ENCODE assay signal across 27 cellular contexts in genomic region chr4:17722361-17722710, GRCh38. TPM values are rescaled to one million over a fixed set of nuclear protein-coding genes. Genes with fewer than 3 reads are reported as not detected.
DNase-seq lines count a peak whose midpoint lies in the region; ATAC-seq, FAIRE-seq and TF ChIP-seq lines count a peak whose summit lies in the region.
"Had no signal": no experiment of that assay in that cellular context is flagged by ENCODE, and none has a peak within 500 bp of the region (broad histone marks: within the 10 kb centered on the region; RNA-seq: fewer than 3 reads in every experiment).

No MANE protein-coding gene starts in this region.

- H4K20me1 ChIP-seq in astrocyte (ENCODE audit: insufficient read depth, low read length): no peaks in the 10 kb centered on the region

- no peak overlapping the region for H3K4me3 ChIP-seq in astrocyte (ENCODE audit: insufficient read depth, low read depth, low read length)
- H3K4me3 ChIP-seq: body of pancreas, coronary artery, GM12878, hepatocyte, lung, testis had no signal

- DNase-seq in NCI-H1092 treated with DMSO at 0.1 percent for 48 hours (lab: John Stamatoyannopoulos, UW) (peak; percentile 40), NCI-H1092 (lab: John Stamatoyannopoulos, UW) (no peak), astrocyte (ENCODE audit: low read depth) (no peak), fibroblast of peridontal ligament (ENCODE audit: extremely low read depth) (peak; percentile 3), type B pancreatic cell (ENCODE audit: extremely low spot score, unreplicated experiment) (peak; percentile 3), DMS114 treated with DMSO at 0.1 percent for 48 hours (lab: John Stamatoyannopoulos, UW; ENCODE audit: unreplicated experiment) (no peak)
- DNase-seq: CD4-positive, alpha-beta memory T cell; GF-D8; immature natural killer cell; Kasumi-1; NCI-H2081; NCI-H510A; small intestine; testis; WERI-Rb-1 had no signal

- no peaks in the 10 kb centered on the region for H3K27me3 ChIP-seq in astrocyte (ENCODE audit: insufficient read depth, low read length)
- H3K27me3 ChIP-seq: body of pancreas, hepatocyte, testis had no signal

- H3K4me3 Mint-ChIP-seq in astrocyte (ENCODE audit: unreplicated experiment) (no peak overlapping the region), type B pancreatic cell (no peak overlapping the region)
- H3K4me3 Mint-ChIP-seq: CD4-positive, alpha-beta memory T cell; immature natural killer cell; stimulated activated memory B cell treated with anti-CD40 and anti-IgM and Interleukin-4, amounts not matched to agents 10 μg/mL and 1 μg/mL and 100 μg/mL, for 72 hours; T-helper 2 cell treated with Interferon-gamma antibody and Interleukin-4, amounts not matched to agents 5 μg/mL and 100 μg/mL, for 36 hours had no signal

- H3K36me3 ChIP-seq in astrocyte (ENCODE audit: insufficient read depth, low read length): no peaks in the 10 kb centered on the region
- H3K36me3 ChIP-seq: WERI-Rb-1 had no signal

- H3K36me3 Mint-ChIP-seq in astrocyte (ENCODE audit: low read depth, unreplicated experiment): no peaks in the 10 kb centered on the region
- no peaks in the 10 kb centered on the region for H3K36me3 Mint-ChIP-seq in type B pancreatic cell
- H3K36me3 Mint-ChIP-seq: immature natural killer cell; stimulated activated memory B cell treated with anti-CD40 and anti-IgM and Interleukin-4, amounts not matched to agents 10 μg/mL and 1 μg/mL and 100 μg/mL, for 72 hours had no signal

- H3K9me3 Mint-ChIP-seq in astrocyte (ENCODE audit: unreplicated experiment) (no peaks in the 10 kb centered on the region), type B pancreatic cell (no peaks in the 10 kb centered on the region)
- H3K9me3 Mint-ChIP-seq: activated T-helper 2 cell treated with anti-CD3 and anti-CD28 coated beads, Interferon-gamma antibody, Interleukin-2, Interleukin-4, amounts not matched to agents 10 μg/mL and 5 μg/mL and 100 μg/mL, durations not matched to agents 14 hours and 24 hours and 36 hours; stimulated activated memory B cell treated with anti-CD40 and anti-IgM and Interleukin-4, amounts not matched to agents 10 μg/mL and 1 μg/mL and 100 μg/mL, for 72 hours; T-helper 2 cell treated with Interferon-gamma antibody and Interleukin-4, amounts not matched to agents 5 μg/mL and 100 μg/mL, for 36 hours had no signal

- TF ChIP-seq CTCF in astrocyte (IDR thresholded peaks at IDR 0.05; ENCODE audit: insufficient read depth, low read depth, low read length): no peak
- TF ChIP-seq CTCF in type B pancreatic cell (conservative IDR thresholded peaks at IDR 0.05): no peak

- FAIRE-seq in astrocyte (lab: Jason Lieb, UNC): no peak
- FAIRE-seq: GM12878, small intestine had no signal

- no peaks in the 10 kb centered on the region for H3K79me2 ChIP-seq in astrocyte (ENCODE audit: insufficient read depth, low read length)
- H3K79me2 ChIP-seq: hepatocyte had no signal

- ATAC-seq in activated CD4-positive, CD25-positive, alpha-beta regulatory T cell treated with anti-CD3 and anti-CD28 coated beads, Interleukin-2, amount 50 U/mL, for 24 hours: no peak
- ATAC-seq in HG03442 (IDR thresholded peaks at IDR 0.05; ENCODE audit: unreplicated experiment): no peak
- ATAC-seq: GM12878 had no signal

- H3K9ac ChIP-seq in astrocyte (ENCODE audit: low read length): no peak overlapping the region

- H3K27ac ChIP-seq in astrocyte (ENCODE audit: low read depth, low read length): no peak overlapping the region
- H3K27ac ChIP-seq: 22Rv1, body of pancreas, coronary artery, hepatocyte, testis, WERI-Rb-1 had no signal

- peaks cover 9% of the 10 kb centered on the region for H3K4me1 ChIP-seq in astrocyte (ENCODE audit: insufficient read depth, low read length)
- H3K4me1 ChIP-seq: body of pancreas, testis had no signal

- H2AFZ ChIP-seq in astrocyte (ENCODE audit: low read depth, low read length): peak overlapping the region; percentile 1
- H2AFZ ChIP-seq: hepatocyte had no signal

- H3K9me3 ChIP-seq in astrocyte (ENCODE audit: insufficient read depth, low read depth, low read length): no peaks in the 10 kb centered on the region
- H3K9me3 ChIP-seq: body of pancreas, testis had no signal

- H3K27me3 Mint-ChIP-seq in astrocyte (ENCODE audit: low read depth, unreplicated experiment): no peaks in the 10 kb centered on the region
- H3K27me3 Mint-ChIP-seq in type B pancreatic cell: peaks cover 5% of the 10 kb centered on the region

- H3K4me1 Mint-ChIP-seq in astrocyte (ENCODE audit: low read depth, unreplicated experiment) (peaks cover 20% of the 10 kb centered on the region), type B pancreatic cell (ENCODE audit: unreplicated experiment) (peaks cover 6% of the 10 kb centered on the region)
- H3K4me1 Mint-ChIP-seq: CD4-positive, alpha-beta memory T cell; immature natural killer cell; stimulated activated memory B cell treated with anti-CD40 and anti-IgM and Interleukin-4, amounts not matched to agents 10 μg/mL and 1 μg/mL and 100 μg/mL, for 72 hours had no signal

- H3K27ac Mint-ChIP-seq in astrocyte (ENCODE audit: unreplicated experiment) (peak overlapping the region; percentile 79), type B pancreatic cell (no peak overlapping the region)
- H3K27ac Mint-ChIP-seq: activated T-helper 2 cell treated with anti-CD3 and anti-CD28 coated beads, Interferon-gamma antibody, Interleukin-2, Interleukin-4, amounts not matched to agents 10 μg/mL and 5 μg/mL and 100 μg/mL, durations not matched to agents 14 hours and 24 hours and 36 hours; CD4-positive, alpha-beta memory T cell; immature natural killer cell; stimulated activated memory B cell treated with anti-CD40 and anti-IgM and Interleukin-4, amounts not matched to agents 10 μg/mL and 1 μg/mL and 100 μg/mL, for 72 hours; T-helper 2 cell treated with Interferon-gamma antibody and Interleukin-4, amounts not matched to agents 5 μg/mL and 100 μg/mL, for 36 hours had no signal

- peak overlapping the region; percentile 1 for H3K4me2 ChIP-seq in astrocyte (ENCODE audit: low read length)
- H3K4me2 ChIP-seq: hepatocyte had no signal

RNA-seq across cellular contexts. Expression of gene FAM184B, which starts 59.1 kb away (rescaled TPM):
- 0.46 and 0.54 TPM in 2 replicates for total RNA-seq in astrocyte
- 0.12 TPM in 2 replicates for total RNA-seq in type B pancreatic cell (ENCODE audit: low replicate concordance)
- total RNA-seq: activated T-helper 2 cell treated with anti-CD3 and anti-CD28 coated beads, Interferon-gamma antibody, Interleukin-2, Interleukin-4, amounts not matched to agents 10 μg/mL and 5 μg/mL and 100 μg/mL, durations not matched to agents 14 hours and 24 hours and 36 hours; body of pancreas; CD4-positive, alpha-beta memory T cell; hepatocyte; myocyte had no signal

Comparison
In these comparisons a context has a peak if more than half of its experiments do, and no peak if none do; other contexts are left out.
1. DNase-seq: peak in NCI-H1092 treated with DMSO at 0.1 percent for 48 hours (single experiment), fibroblast of peridontal ligament (single experiment) and type B pancreatic cell (single experiment); none in NCI-H1092 (single experiment), astrocyte (single experiment) and DMS114 treated with DMSO at 0.1 percent for 48 hours (single experiment).